Comparison of ENCODE assay signal across 17 cellular contexts in genomic region chr14:45199246-45199645, GRCh38. TPM values are rescaled to one million over a fixed set of nuclear protein-coding genes. Genes with fewer than 3 reads are reported as not detected.
DNase-seq lines count a peak whose midpoint lies in the region; ATAC-seq and TF ChIP-seq lines count a peak whose summit lies in the region.
"Had no signal": no experiment of that assay in that cellular context is flagged by ENCODE, and none has a peak within 500 bp of the region (broad histone marks: within the 10 kb centered on the region; RNA-seq: fewer than 3 reads in every experiment).

No MANE protein-coding gene starts in this region.

- no peak overlapping the region for H3K4me3 Mint-ChIP-seq in WTC11
- H3K4me3 Mint-ChIP-seq: activated CD4-positive, alpha-beta memory T cell treated with anti-CD3 and anti-CD28 coated beads for 36 hours; activated T-helper 1 cell treated with anti-CD3 and anti-CD28 coated beads, Interleukin-12 subunit alpha, Interleukin-12 subunit beta, Interleukin-2, Interleukin-4 antibody, amounts not matched to agents 30 ng/mL and 10 ng/mL and 1 ng/mL, durations not matched to agents 14 hours and 24 hours and 36 hours; CD14-positive monocyte; IgD-negative memory B cell had no signal

- CTCF ChIA-PET in WTC11 (lab: Charles Lee): interaction anchor here (0.9 to 1.1 kb wide), 2 partner anchors 54 to 286 kb away, joined by 4 to 5 read pairs; no protein-coding TSS in a partner anchor

- H3K27ac Mint-ChIP-seq in WTC11: peak overlapping the region; percentile 73
- H3K27ac Mint-ChIP-seq: activated CD4-positive, alpha-beta memory T cell treated with anti-CD3 and anti-CD28 coated beads for 36 hours; activated T-helper 1 cell treated with anti-CD3 and anti-CD28 coated beads, Interleukin-12 subunit alpha, Interleukin-12 subunit beta, Interleukin-2, Interleukin-4 antibody, amounts not matched to agents 30 ng/mL and 10 ng/mL and 1 ng/mL, durations not matched to agents 14 hours and 24 hours and 36 hours; IgD-negative memory B cell had no signal

- TF ChIP-seq CTCF in WTC11 (IDR thresholded peaks at IDR 0.05): no peak

- H3K4me1 Mint-ChIP-seq in WTC11: no peaks in the 10 kb centered on the region
- H3K4me1 Mint-ChIP-seq: CD14-positive monocyte had no signal

- no peaks in the 10 kb centered on the region for H3K9me3 Mint-ChIP-seq in WTC11
- H3K9me3 Mint-ChIP-seq: activated CD4-positive, alpha-beta memory T cell treated with anti-CD3 and anti-CD28 coated beads for 36 hours; activated T-helper 1 cell treated with anti-CD3 and anti-CD28 coated beads, Interleukin-12 subunit alpha, Interleukin-12 subunit beta, Interleukin-2, Interleukin-4 antibody, amounts not matched to agents 30 ng/mL and 10 ng/mL and 1 ng/mL, durations not matched to agents 14 hours and 24 hours and 36 hours; CD14-positive monocyte; IgD-negative memory B cell had no signal

- POLR2A ChIA-PET in WTC11 (lab: Charles Lee): no interaction called here

- peaks cover 14% of the 10 kb centered on the region; the same call in 1 of the 2 replicates for H3K36me3 Mint-ChIP-seq in WTC11

- no peaks in the 10 kb centered on the region for H3K27me3 Mint-ChIP-seq in WTC11 (ENCODE audit: low read depth)
- H3K27me3 Mint-ChIP-seq: activated CD4-positive, alpha-beta memory T cell treated with anti-CD3 and anti-CD28 coated beads for 36 hours; IgD-negative memory B cell had no signal

- ATAC-seq in WTC11 (no peak), HG02623 (IDR thresholded peaks at IDR 0.05; ENCODE audit: unreplicated experiment) (no peak)

- DNase-seq in GM03348 (ENCODE audit: low spot score) (peak; percentile 27), WTC11 (ENCODE audit: low spot score) (no peak), fibroblast of gingiva (ENCODE audit: low read depth) (peak; percentile 48), renal cortical epithelial cell (ENCODE audit: low read depth) (peak; percentile 7), activated gamma-delta T cell (lab: John Stamatoyannopoulos, UW) (no peak), NCI-H345 treated with DMSO at 0.1 percent for 48 hours (lab: John Stamatoyannopoulos, UW; ENCODE audit: unreplicated experiment) (no peak)
- DNase-seq: activated CD4-positive, alpha-beta memory T cell treated with anti-CD3 and anti-CD28 coated beads for 36 hours; amygdala; GDM1; NCI-H1105; NCI-H345; SK-N-SH; testis had no signal

TF ChIP-seq in WTC11, 78 proteins besides CTCF, POLR2A, EP300 and RAD21:
- TF ChIP-seq RORB (CRISPR knock-in tag; IDR thresholded peaks at IDR 0.05): no peak
- TF ChIP-seq, protein P1, sequence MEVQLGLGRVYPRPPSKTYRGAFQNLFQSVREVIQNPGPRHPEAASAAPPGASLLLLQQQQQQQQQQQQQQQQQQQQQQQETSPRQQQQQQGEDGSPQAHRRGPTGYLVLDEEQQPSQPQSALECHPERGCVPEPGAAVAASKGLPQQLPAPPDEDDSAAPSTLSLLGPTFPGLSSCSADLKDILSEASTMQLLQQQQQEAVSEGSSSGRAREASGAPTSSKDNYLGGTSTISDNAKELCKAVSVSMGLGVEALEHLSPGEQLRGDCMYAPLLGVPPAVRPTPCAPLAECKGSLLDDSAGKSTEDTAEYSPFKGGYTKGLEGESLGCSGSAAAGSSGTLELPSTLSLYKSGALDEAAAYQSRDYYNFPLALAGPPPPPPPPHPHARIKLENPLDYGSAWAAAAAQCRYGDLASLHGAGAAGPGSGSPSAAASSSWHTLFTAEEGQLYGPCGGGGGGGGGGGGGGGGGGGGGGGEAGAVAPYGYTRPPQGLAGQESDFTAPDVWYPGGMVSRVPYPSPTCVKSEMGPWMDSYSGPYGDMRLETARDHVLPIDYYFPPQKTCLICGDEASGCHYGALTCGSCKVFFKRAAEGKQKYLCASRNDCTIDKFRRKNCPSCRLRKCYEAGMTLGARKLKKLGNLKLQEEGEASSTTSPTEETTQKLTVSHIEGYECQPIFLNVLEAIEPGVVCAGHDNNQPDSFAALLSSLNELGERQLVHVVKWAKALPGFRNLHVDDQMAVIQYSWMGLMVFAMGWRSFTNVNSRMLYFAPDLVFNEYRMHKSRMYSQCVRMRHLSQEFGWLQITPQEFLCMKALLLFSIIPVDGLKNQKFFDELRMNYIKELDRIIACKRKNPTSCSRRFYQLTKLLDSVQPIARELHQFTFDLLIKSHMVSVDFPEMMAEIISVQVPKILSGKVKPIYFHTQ (CRISPR knock-in tag; IDR thresholded peaks at IDR 0.05): no peak
- TF ChIP-seq ZNF219 (CRISPR knock-in tag; IDR thresholded peaks at IDR 0.05; ENCODE audit: borderline replicate concordance): no peak

RNA-seq across cellular contexts. Expression of gene MIS18BP1, which starts 53.8 kb away (rescaled TPM):
- total RNA-seq in WTC11 (2021) (60.3 to 65.7 TPM (median 61.3 TPM) in 3 replicates), renal cortical epithelial cell (24.3 and 29.9 TPM in 2 replicates)

Comparison
In these comparisons a context has a peak if more than half of its experiments do, and no peak if none do; other contexts are left out.
1. DNase-seq: peak in GM03348 (single experiment), fibroblast of gingiva (single experiment) and renal cortical epithelial cell (single experiment); none in WTC11 (single experiment), activated gamma-delta T cell (single experiment) and NCI-H345 treated with DMSO at 0.1 percent for 48 hours (single experiment).